Comparison of ENCODE assay signal across 24 cellular contexts in the genomic region with DNA sequence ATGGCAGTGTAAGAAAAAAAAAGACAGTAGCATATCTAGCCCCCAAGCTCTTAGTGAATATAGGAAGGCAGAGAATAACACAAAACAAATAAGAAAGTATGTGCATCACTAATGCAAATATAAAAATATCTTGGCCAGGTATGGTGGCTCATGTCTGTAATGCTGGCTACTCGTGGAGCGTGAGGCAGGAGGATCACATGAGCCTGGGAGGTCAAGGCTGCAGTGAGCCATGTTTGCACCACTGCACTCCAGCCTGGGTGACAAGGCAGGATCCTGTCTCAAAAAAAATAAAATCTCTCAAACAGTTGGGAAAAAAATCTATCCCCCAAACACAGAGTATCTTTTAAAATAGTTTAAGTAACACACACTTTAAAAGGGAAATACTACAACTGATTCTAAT. TPM values are rescaled to one million over a fixed set of nuclear protein-coding genes. Genes with fewer than 3 reads are reported as not detected.
DNase-seq lines count a peak whose midpoint lies in the region; ATAC-seq and TF ChIP-seq lines count a peak whose summit lies in the region.
"Had no signal": no experiment of that assay in that cellular context is flagged by ENCODE, and none has a peak within 500 bp of the region (broad histone marks: within the 10 kb centered on the region; RNA-seq: fewer than 3 reads in every experiment).

No MANE protein-coding gene starts in this region.

- H3K36me3 Mint-ChIP-seq in CD14-positive monocyte (peaks cover 66 to 67% of the 10 kb centered on the region in 2 donors), WTC11 (peaks cover 62% of the 10 kb centered on the region)

- no peak overlapping the region for H3K4me3 Mint-ChIP-seq in CD14-positive monocyte
- H3K4me3 Mint-ChIP-seq in WTC11, result no peak overlapping the region
- H3K4me3 Mint-ChIP-seq: B cell; CD4-positive, alpha-beta memory T cell; CD4-positive, CD25-positive, alpha-beta regulatory T cell; CD8-positive, alpha-beta memory T cell had no signal

- no peak overlapping the region for H3K18ac ChIP-seq in mesenchymal stem cell (ENCODE audit: low read depth in 1 of 2, low read length in 2 of 2)

- no peak overlapping the region for H2BK15ac ChIP-seq in mesenchymal stem cell (ENCODE audit: low read depth, poor library complexity, severe bottlenecking)

- H3K36me3 ChIP-seq in adrenal gland (replicated peaks in 1 of 2) (peaks cover 0 to 63% of the 10 kb centered on the region in 2 donors), mesenchymal stem cell (ENCODE audit: control insufficient read depth in 1 of 2, insufficient read depth in 2 of 2, low read depth in 1 of 2, low read length in 2 of 2) (peaks cover 15 to 82% of the 10 kb centered on the region in 2 experiments), left ventricle myocardium inferior (peaks cover 71% of the 10 kb centered on the region)
- H3K36me3 ChIP-seq: BLaER1 treated with 17β-estradiol and CSF1 and Interleukin-3, amounts not matched to agents 10 nM and 100 nM had no signal

- no peak overlapping the region for H4K91ac ChIP-seq in mesenchymal stem cell (ENCODE audit: low read length)

- H3K4me1 Mint-ChIP-seq in CD14-positive monocyte (peaks cover 5% of the 10 kb centered on the region), WTC11 (peaks cover 50% of the 10 kb centered on the region)
- H3K4me1 Mint-ChIP-seq: B cell had no signal

- H2BK12ac ChIP-seq in mesenchymal stem cell (ENCODE audit: low read length in 2 of 2), result no peak overlapping the region

- H3K9me3 ChIP-seq in adrenal gland (replicated peaks in 1 of 3) (no peaks in the 10 kb centered on the region), mesenchymal stem cell (ENCODE audit: control insufficient read depth, low read length) (no peaks in the 10 kb centered on the region), left ventricle myocardium inferior (replicated peaks) (no peaks in the 10 kb centered on the region)
- H3K9me3 ChIP-seq: A549 had no signal

- H3K14ac ChIP-seq in mesenchymal stem cell (ENCODE audit: low read length in 2 of 2), result no peak overlapping the region

- H3K27ac Mint-ChIP-seq in CD14-positive monocyte, result peak overlapping the region in 4 of 7 donors; percentile 4 to 47 (median 16)
- H3K27ac Mint-ChIP-seq in WTC11, result 0 out of 2 replicates have a peak overlapping the region, but pooled peaks have one; percentile 51
- H3K27ac Mint-ChIP-seq: B cell; CD4-positive, CD25-positive, alpha-beta regulatory T cell had no signal

- no peak overlapping the region for H2BK5ac ChIP-seq in mesenchymal stem cell (ENCODE audit: low read depth, low read length, poor library complexity, severe bottlenecking)

- POLR2A ChIA-PET in WTC11 (lab: Charles Lee), result no interaction called here

- no peak overlapping the region for H2BK120ac ChIP-seq in mesenchymal stem cell (ENCODE audit: low read depth, low read length)

- H3K4me2 ChIP-seq in mesenchymal stem cell (ENCODE audit: low read length, poor library complexity, severe bottlenecking), result no peak overlapping the region
- H3K4me2 ChIP-seq: A549; BLaER1 treated with 17β-estradiol and CSF1 and Interleukin-3, amounts not matched to agents 10 nM and 100 nM had no signal

- H3K4ac ChIP-seq in mesenchymal stem cell (ENCODE audit: low read depth in 1 of 2, low read length in 2 of 2), result no peak overlapping the region

- no peak for TF ChIP-seq POLR2A in adrenal gland (IDR thresholded peaks at IDR 0.05)

- H3K4me3 ChIP-seq in adrenal gland, result no peak overlapping the region
- no peak overlapping the region for H3K4me3 ChIP-seq in mesenchymal stem cell (ENCODE audit: insufficient read depth in 1 of 2, low read depth in 1 of 2, low read length in 2 of 2)
- H3K4me3 ChIP-seq in left ventricle myocardium inferior, result no peak overlapping the region
- H3K4me3 ChIP-seq: A549; BLaER1 treated with 17β-estradiol and CSF1 and Interleukin-3, amounts not matched to agents 10 nM and 100 nM; GM12878 had no signal

- CTCF ChIA-PET in WTC11 (lab: Charles Lee), result no interaction called here

- H3K4me1 ChIP-seq in adrenal gland (replicated peaks in 1 of 2), result peaks cover 15 to 42% of the 10 kb centered on the region in 2 donors
- peaks cover 1% of the 10 kb centered on the region for H3K4me1 ChIP-seq in mesenchymal stem cell (ENCODE audit: control insufficient read depth, insufficient read depth, low read depth, low read length)
- H3K4me1 ChIP-seq in left ventricle myocardium inferior, result peaks cover 45% of the 10 kb centered on the region
- H3K4me1 ChIP-seq: BLaER1 treated with 17β-estradiol and CSF1 and Interleukin-3, amounts not matched to agents 10 nM and 100 nM had no signal

- H3K9ac ChIP-seq in mesenchymal stem cell (ENCODE audit: low read length), result no peak overlapping the region
- H3K9ac ChIP-seq: BLaER1 treated with 17β-estradiol and CSF1 and Interleukin-3, amounts not matched to agents 10 nM and 100 nM had no signal

- WGBS in adrenal gland, 4 donors, result 36 to 63% (median 48%) methylated on average over 2 of the region's 2 CpGs
- WGBS in mesenchymal stem cell, result 95% methylated on average over 2 of the region's 2 CpGs

- H3K9me3 Mint-ChIP-seq in CD14-positive monocyte (no peaks in the 10 kb centered on the region), WTC11 (no peaks in the 10 kb centered on the region)
- H3K9me3 Mint-ChIP-seq: CD4-positive, alpha-beta memory T cell; CD4-positive, CD25-positive, alpha-beta regulatory T cell; CD8-positive, alpha-beta memory T cell had no signal

- H3K27me3 ChIP-seq in adrenal gland, result no peaks in the 10 kb centered on the region
- H3K27me3 ChIP-seq in mesenchymal stem cell (ENCODE audit: control insufficient read depth in 1 of 2, insufficient read depth in 1 of 2, low read length in 2 of 2), result no peaks in the 10 kb centered on the region
- H3K27me3 ChIP-seq in left ventricle myocardium inferior (ENCODE audit: low read depth), result no peaks in the 10 kb centered on the region
- H3K27me3 ChIP-seq: BLaER1 treated with 17β-estradiol and CSF1 and Interleukin-3, amounts not matched to agents 10 nM and 100 nM had no signal

- intact Hi-C loops in CD14-positive monocyte (cut with micrococcal nuclease), result no loop called here
- intact Hi-C loops in adrenal gland (cut with DNase I), result no loop called here
- intact Hi-C loops in left ventricle myocardium inferior (cut with micrococcal nuclease), result no loop called here

- no peak overlapping the region for H4K8ac ChIP-seq in mesenchymal stem cell (ENCODE audit: low read length)

- no peak for TF ChIP-seq CTCF in CD14-positive monocyte (IDR thresholded peaks at IDR 0.05)
- no peak for TF ChIP-seq CTCF in WTC11 (IDR thresholded peaks at IDR 0.05)
- no peak for TF ChIP-seq CTCF in adrenal gland (IDR thresholded peaks at IDR 0.05)
- TF ChIP-seq CTCF in left ventricle myocardium inferior (IDR thresholded peaks at IDR 0.05; ENCODE audit: borderline replicate concordance), result no peak

- H3K23ac ChIP-seq in mesenchymal stem cell (ENCODE audit: low read length in 2 of 2), result no peak overlapping the region

- H3K27me3 Mint-ChIP-seq in CD14-positive monocyte (ENCODE audit: low read depth in 3 of 3) (no peaks in the 10 kb centered on the region), WTC11 (ENCODE audit: low read depth) (no peaks in the 10 kb centered on the region)
- H3K27me3 Mint-ChIP-seq: B cell; CD4-positive, alpha-beta memory T cell; CD4-positive, CD25-positive, alpha-beta regulatory T cell had no signal

- ATAC-seq in WTC11, result no peak
- ATAC-seq: A549, GM12878 had no signal

- H2AK5ac ChIP-seq in mesenchymal stem cell (ENCODE audit: low read length, severe bottlenecking), result no peak overlapping the region

- DNase-seq in CD14-positive monocyte (ENCODE audit: low spot score), result no peak
- DNase-seq in WTC11 (ENCODE audit: low spot score), result no peak
- peak in 4 of 7 donors; percentile 25 to 63 (median 44) for DNase-seq in adrenal gland
- DNase-seq in mesenchymal stem cell, result no peak
- DNase-seq in left ventricle myocardium inferior, result no peak
- DNase-seq: AML-193; CD4-positive, alpha-beta memory T cell; CD4-positive, CD25-positive, alpha-beta regulatory T cell; CD8-positive, alpha-beta memory T cell; COR-L47; DMS 273 treated with DMSO at 0.1 percent for 48 hours; DMS153; DMS53; DMS79; DND-41; EL; GDM1 had no signal

- no peak overlapping the region for H2AFZ ChIP-seq in mesenchymal stem cell (ENCODE audit: low read depth, low read length)

- H3K27ac ChIP-seq in adrenal gland, result peak overlapping the region in 2 of 5 donors; percentile 22 to 31
- H3K27ac ChIP-seq in mesenchymal stem cell (ENCODE audit: low read length, poor library complexity, severe bottlenecking), result no peak overlapping the region
- no peak overlapping the region for H3K27ac ChIP-seq in left ventricle myocardium inferior (replicated peaks)
- H3K27ac ChIP-seq: 22Rv1; A549; BLaER1 treated with 17β-estradiol and CSF1 and Interleukin-3, amounts not matched to agents 10 nM and 100 nM; C4-2B had no signal

- H3K79me1 ChIP-seq in mesenchymal stem cell (replicated peaks; ENCODE audit: low read length, poor library complexity, severe bottlenecking), result peaks cover 14% of the 10 kb centered on the region

RNA-seq across cellular contexts. Expression of a gene that starts 17.4 kb away (rescaled TPM):
- polyA plus RNA-seq in CD14-positive monocyte (10 to 100 TPM; 29.8 to 37.0 TPM), adrenal gland (100 to 1,000 TPM in 1 of 3 donors, 10 to 100 TPM in 2; 29.2 to 314 (median 31.6) TPM)
- total RNA-seq in WTC11 (2021) (88.8 to 95.7 TPM (median 95.7 TPM) in 3 replicates), adrenal gland (100 to 1,000 TPM in 2 of 8 donors, 10 to 100 TPM in 6; 56.0 to 140 (median 92.0) TPM), left ventricle myocardium inferior (32.7 TPM)
- 87.6 TPM for polyA plus RNA-seq in mesenchymal stem cell (2013, experiment 1 of 2)
- polyA plus RNA-seq in mesenchymal stem cell (2013, experiment 2 of 2), result 86.1 TPM

RNA-seq across cellular contexts. Expression of a gene that starts 31.2 kb away (rescaled TPM):
- polyA plus RNA-seq in CD14-positive monocyte (not detected), adrenal gland (1 to 10 TPM in 1 of 3 donors, under 1 TPM in 2; 0.37 to 2.5 (median 0.40) TPM)
- total RNA-seq in WTC11 (2021) (36.8 to 41.8 TPM (median 39.8 TPM) in 3 replicates), adrenal gland (1 to 10 TPM in 6 of 8 donors, under 1 TPM in 2; 0.18 to 3.7 (median 1.7) TPM), left ventricle myocardium inferior (0.69 TPM)
- polyA plus RNA-seq in mesenchymal stem cell (2013, experiment 1 of 2), result 1.9 TPM
- 1.4 TPM for polyA plus RNA-seq in mesenchymal stem cell (2013, experiment 2 of 2)
- total RNA-seq: B cell; CD4-positive, alpha-beta memory T cell; CD4-positive, CD25-positive, alpha-beta regulatory T cell; CD8-positive, alpha-beta memory T cell; G401 had no signal
- polyA plus RNA-seq: CD4-positive, alpha-beta memory T cell; CD4-positive, CD25-positive, alpha-beta regulatory T cell; CD8-positive, alpha-beta memory T cell had no signal

Comparison
In these comparisons a context has a peak if more than half of its experiments do, and no peak if none do; other contexts are left out.
1. DNase-seq: peak in adrenal gland (4 of 7); none in CD14-positive monocyte (single experiment), WTC11 (single experiment), mesenchymal stem cell (single experiment) and left ventricle myocardium inferior (single experiment).